8 cellular contexts compared by ENCODE assay signal in the genomic region with DNA sequence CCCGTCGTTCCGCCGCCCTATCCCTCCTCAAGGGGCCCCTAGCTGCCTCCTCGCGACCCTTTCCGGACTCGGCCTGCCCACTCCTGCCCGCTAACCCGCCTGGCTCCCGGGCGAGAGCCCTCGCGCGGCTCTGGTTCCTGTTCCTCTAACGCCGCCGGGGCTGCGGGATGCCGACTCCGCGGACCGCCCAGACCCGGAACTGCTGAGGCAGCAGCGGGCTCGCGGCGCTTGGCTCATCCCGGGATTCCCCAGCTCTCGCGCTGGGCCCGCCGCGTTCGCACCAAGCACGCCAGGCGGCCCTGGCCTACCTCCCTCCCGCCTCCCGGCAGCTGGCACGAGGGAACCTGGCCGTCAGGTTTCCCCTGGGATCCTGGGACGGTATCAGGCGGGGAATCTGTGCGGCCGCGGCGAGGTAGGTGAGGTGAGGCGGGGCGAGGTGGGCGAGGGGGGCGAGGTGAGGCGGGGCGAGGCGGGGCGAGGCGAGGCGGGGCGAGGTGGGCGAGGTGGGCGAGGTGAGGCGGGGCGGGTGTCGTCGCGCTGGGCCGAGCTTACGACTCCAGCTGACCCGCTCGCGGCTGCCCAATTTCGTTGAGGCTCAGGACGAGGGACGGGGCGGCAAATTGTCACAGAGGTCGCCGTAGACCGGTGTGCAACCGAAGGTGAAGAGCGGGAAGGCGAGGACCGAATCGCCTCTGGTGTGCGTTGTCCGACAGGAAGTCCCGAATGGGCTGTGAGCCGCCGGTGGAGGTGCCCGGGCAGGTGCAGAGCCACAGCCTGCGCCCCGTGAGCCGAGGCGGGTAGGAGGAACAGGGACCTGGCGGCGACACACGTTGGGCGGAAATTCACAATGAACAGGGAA. TPM values are rescaled to one million over a fixed set of nuclear protein-coding genes. Genes with fewer than 3 reads are reported as not detected.
DNase-seq lines count a peak whose midpoint lies in the region; TF ChIP-seq lines count a peak whose summit lies in the region.

A gene (minus strand): TSS at position 418 of the 859 bp plus-strand sequence. CDS start 10,364 bp downstream, outside the sequence.
A gene (plus strand): TSS at position 582 of the 859 bp plus-strand sequence. CDS start 1,082 bp downstream, outside the sequence.

- CTCF ChIA-PET in HEK293T (lab: Yijun Ruan, JAX): no interaction called here

- no peaks in the 10 kb centered on the region for H3K27me3 Mint-ChIP-seq in chondrocyte (ENCODE audit: low read depth)

- POLR2A ChIA-PET in HEK293T (lab: Yijun Ruan, JAX): interaction anchor here (1.1 to 1.3 kb wide), 2 partner anchors 22 to 67 kb away, joined by 3 to 5 read pairs; no protein-coding TSS in a partner anchor

- peak within 1 kb of the TSS; percentile 87 for H3K4me3 Mint-ChIP-seq in chondrocyte (ENCODE audit: unreplicated experiment)

- peaks cover 37% of the 10 kb centered on the region for H3K4me1 Mint-ChIP-seq in chondrocyte (ENCODE audit: low read depth)

- no peaks in the 10 kb centered on the region for H3K9me3 Mint-ChIP-seq in chondrocyte (ENCODE audit: low read depth)

- peak; percentile 31 to 52 for DNase-seq in NCI-H187 (lab: John Stamatoyannopoulos, UW)
- no peak for DNase-seq in NCI-H187 treated with DMSO at 0.1 percent for 48 hours (lab: John Stamatoyannopoulos, UW)
- peak; percentile 81 for DNase-seq in HEK293T (ENCODE audit: extremely low spot score)
- peak; percentile 52 for DNase-seq in NCI-H1092 treated with DMSO at 0.1 percent for 48 hours (lab: John Stamatoyannopoulos, UW)
- peak; percentile 61 to 63 for DNase-seq in activated CD4-positive, alpha-beta T cell treated with anti-CD3 and anti-CD28 coated beads for 24 hours (ENCODE audit: low read depth in 2 of 2)
- peak; percentile 95 for DNase-seq in chondrocyte (ENCODE audit: low spot score)
- peak; percentile 88 for DNase-seq in kidney tubule cell (ENCODE audit: low spot score)
- DNase-seq in stimulated activated CD4-positive, alpha-beta T cell treated with anti-CD3 and anti-CD28 coated beads, Interleukin-1b, Interleukin-23, amount 100 ng/mL, for 4 hours (ENCODE audit: low read depth in 2 of 2): peak; percentile 59 to 76

- peak; percentile 35 for TF ChIP-seq CTCF in chondrocyte (IDR thresholded peaks at IDR 0.05)

- H3K36me3 Mint-ChIP-seq in chondrocyte (ENCODE audit: low read depth): no peaks in the 10 kb centered on the region

- peak within 1 kb of the TSS; percentile 99 for H3K27ac Mint-ChIP-seq in chondrocyte (ENCODE audit: unreplicated experiment)

TF ChIP-seq in HEK293T, 16 proteins besides CTCF, POLR2A, EP300 and RAD21:
- TF ChIP-seq, protein P1, sequence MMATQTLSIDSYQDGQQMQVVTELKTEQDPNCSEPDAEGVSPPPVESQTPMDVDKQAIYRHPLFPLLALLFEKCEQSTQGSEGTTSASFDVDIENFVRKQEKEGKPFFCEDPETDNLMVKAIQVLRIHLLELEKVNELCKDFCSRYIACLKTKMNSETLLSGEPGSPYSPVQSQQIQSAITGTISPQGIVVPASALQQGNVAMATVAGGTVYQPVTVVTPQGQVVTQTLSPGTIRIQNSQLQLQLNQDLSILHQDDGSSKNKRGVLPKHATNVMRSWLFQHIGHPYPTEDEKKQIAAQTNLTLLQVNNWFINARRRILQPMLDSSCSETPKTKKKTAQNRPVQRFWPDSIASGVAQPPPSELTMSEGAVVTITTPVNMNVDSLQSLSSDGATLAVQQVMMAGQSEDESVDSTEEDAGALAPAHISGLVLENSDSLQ (IDR thresholded peaks at IDR 0.05): no peak
- TF ChIP-seq L3MBTL2 (conservative IDR thresholded peaks at IDR 0.05): peak; percentile 99
- peak; percentile 74 for TF ChIP-seq ELF4 (IDR thresholded peaks at IDR 0.05)
- no peak for TF ChIP-seq FOXA1 (IDR thresholded peaks at IDR 0.05)
- TF ChIP-seq SP1 (IDR thresholded peaks at IDR 0.05): no peak
- no peak for TF ChIP-seq BHLHE40 (IDR thresholded peaks at IDR 0.05; ENCODE audit: borderline replicate concordance)
- no peak for TF ChIP-seq NFRKB (IDR thresholded peaks at IDR 0.05)

RNA-seq across cellular contexts. Expression of the first gene that starts in this region (rescaled TPM):
- 5.5 to 8.3 TPM (median 7.3 TPM) in 3 replicates for total RNA-seq in chondrocyte

RNA-seq across cellular contexts. Expression of the second gene that starts in this region (rescaled TPM):
- 4.9 to 6.7 TPM (median 5.0 TPM) in 3 replicates for total RNA-seq in chondrocyte
